12 cellular contexts compared by ENCODE assay signal in genomic region chr19:54573330-54573872, GRCh38. TPM values are rescaled to one million over a fixed set of nuclear protein-coding genes. Genes with fewer than 3 reads are reported as not detected.
DNase-seq lines count a peak whose midpoint lies in the region; ATAC-seq and TF ChIP-seq lines count a peak whose summit lies in the region.
"Had no signal": no experiment of that assay in that cellular context is flagged by ENCODE, and none has a peak within 500 bp of the region (broad histone marks: within the 10 kb centered on the region; RNA-seq: fewer than 3 reads in every experiment).

LILRA2 (plus strand) TSS chr19:54573790; CDS start chr19:54573879, 89 bp downstream.

- H3K36me3 Mint-ChIP-seq in CD14-positive monocyte: peaks cover 33 to 37% of the 10 kb centered on the region in 2 donors
- H3K36me3 Mint-ChIP-seq in activated CD4-positive, alpha-beta memory T cell treated with anti-CD3 and anti-CD28 coated beads for 36 hours: no peaks in the 10 kb centered on the region

- peak; percentile 75 for DNase-seq in CD14-positive monocyte (ENCODE audit: low spot score)
- peak; percentile 65 for DNase-seq in GM20000 (ENCODE audit: low spot score)
- peak; percentile 44 for DNase-seq in OCI-M1 (lab: John Stamatoyannopoulos, UW)
- DNase-seq in lower lobe of right lung: peak; percentile 64
- no peak for DNase-seq in activated CD4-positive, alpha-beta memory T cell treated with anti-CD3 and anti-CD28 coated beads for 36 hours
- DNase-seq in sigmoid colon: no peak
- no peak for DNase-seq in NK-92 (lab: John Stamatoyannopoulos, UW; ENCODE audit: unreplicated experiment)
- no peak for DNase-seq in putamen (ENCODE audit: low spot score)
- DNase-seq: activated T-cell treated with anti-CD3 and anti-CD28 coated beads, Interleukin-2, amount 50 U/mL, for 4 hours; BE2C; uterus had no signal

- intact Hi-C loops in CD14-positive monocyte (cut with micrococcal nuclease) (loop anchor here in 1 of 2 donors (5.0 kb wide), 2 partner anchors 34 to 59 kb away; partner anchors contain the start of gene LILRB1), lower lobe of right lung (cut with DNase I) (no loop called here), sigmoid colon (cut with DNase I) (no loop called here)
- intact Hi-C loops in activated CD4-positive, alpha-beta memory T cell treated with anti-CD3 and anti-CD28 coated beads for 36 hours (cut with micrococcal nuclease): no loop called here

- peak; percentile 68 to 77 for ATAC-seq in lower lobe of right lung
- ATAC-seq: activated T-cell treated with anti-CD3 and anti-CD28 coated beads, Interleukin-2, amount 50 U/mL, for 4 hours had no signal

- TF ChIP-seq CTCF in CD14-positive monocyte (IDR thresholded peaks at IDR 0.05): no peak
- TF ChIP-seq CTCF in GM20000 (IDR thresholded peaks at IDR 0.05; ENCODE audit: extremely low read depth, missing control alignments): no peak
- no peak for TF ChIP-seq CTCF in lower lobe of right lung (IDR thresholded peaks at IDR 0.05)
- no peak for TF ChIP-seq CTCF in sigmoid colon (IDR thresholded peaks at IDR 0.05)

- TF ChIP-seq POLR2A in sigmoid colon (IDR thresholded peaks at IDR 0.05): no peak

- H3K27ac ChIP-seq in lower lobe of right lung (peak within 1 kb of the TSS; percentile 55), sigmoid colon (peak within 1 kb of the TSS in 1 of 4 donors; percentile 28)
- H3K27ac ChIP-seq: uterus had no signal

- peaks cover 0 to 2% (median 2%) of the 10 kb centered on the region in 3 donors for H3K27me3 Mint-ChIP-seq in CD14-positive monocyte (ENCODE audit: low read depth in 3 of 3)
- peaks cover 36% of the 10 kb centered on the region for H3K27me3 Mint-ChIP-seq in activated CD4-positive, alpha-beta memory T cell treated with anti-CD3 and anti-CD28 coated beads for 36 hours

- H3K9me3 Mint-ChIP-seq in CD14-positive monocyte: peaks cover 0 to 3% (median 0%) of the 10 kb centered on the region in 7 donors
- H3K9me3 Mint-ChIP-seq in activated CD4-positive, alpha-beta memory T cell treated with anti-CD3 and anti-CD28 coated beads for 36 hours: no peaks in the 10 kb centered on the region
- H3K9me3 Mint-ChIP-seq: activated T-cell treated with anti-CD3 and anti-CD28 coated beads, Interleukin-2, amount 50 U/mL, for 4 hours had no signal

- POLR2A ChIA-PET in activated CD4-positive, alpha-beta memory T cell treated with anti-CD3 and anti-CD28 coated beads for 36 hours (lab: Charles Lee): no interaction called here

- H3K4me1 ChIP-seq in lower lobe of right lung: no peaks in the 10 kb centered on the region
- no peaks in the 10 kb centered on the region for H3K4me1 ChIP-seq in sigmoid colon
- H3K4me1 ChIP-seq: BE2C, uterus had no signal

- no peaks in the 10 kb centered on the region for H3K9me3 ChIP-seq in lower lobe of right lung
- no peaks in the 10 kb centered on the region for H3K9me3 ChIP-seq in sigmoid colon
- H3K9me3 ChIP-seq: uterus had no signal

- H3K27ac Mint-ChIP-seq in CD14-positive monocyte: peak within 1 kb of the TSS; percentile 96 to 99 (median 97)
- no peak within 1 kb of the TSS for H3K27ac Mint-ChIP-seq in activated CD4-positive, alpha-beta memory T cell treated with anti-CD3 and anti-CD28 coated beads for 36 hours

- WGBS in sigmoid colon, 2 donors: 39 to 59% methylated on average over 10 of the region's 10 CpGs

- no peak for TF ChIP-seq EP300 in sigmoid colon (IDR thresholded peaks at IDR 0.05)

- peak within 1 kb of the TSS; percentile 28 for H3K4me3 ChIP-seq in lower lobe of right lung
- peak within 1 kb of the TSS in 1 of 4 donors; percentile 12 for H3K4me3 ChIP-seq in sigmoid colon
- H3K4me3 ChIP-seq: uterus had no signal

- CTCF ChIA-PET in activated CD4-positive, alpha-beta memory T cell treated with anti-CD3 and anti-CD28 coated beads for 36 hours (lab: Charles Lee): no interaction called here

- H3K36me3 ChIP-seq in lower lobe of right lung (no peaks in the 10 kb centered on the region), sigmoid colon (no peaks in the 10 kb centered on the region)
- H3K36me3 ChIP-seq: BE2C, uterus had no signal

- peaks cover 75% of the 10 kb centered on the region for H3K4me1 Mint-ChIP-seq in CD14-positive monocyte
- H3K4me1 Mint-ChIP-seq in activated CD4-positive, alpha-beta memory T cell treated with anti-CD3 and anti-CD28 coated beads for 36 hours (ENCODE audit: low read depth): no peaks in the 10 kb centered on the region

- H3K4me3 Mint-ChIP-seq in CD14-positive monocyte: peak within 1 kb of the TSS; percentile 92 to 96
- H3K4me3 Mint-ChIP-seq in activated CD4-positive, alpha-beta memory T cell treated with anti-CD3 and anti-CD28 coated beads for 36 hours: no peak within 1 kb of the TSS
- H3K4me3 Mint-ChIP-seq: activated T-cell treated with anti-CD3 and anti-CD28 coated beads, Interleukin-2, amount 50 U/mL, for 4 hours had no signal

- H3K27me3 ChIP-seq in lower lobe of right lung (ENCODE audit: low read depth): peaks cover 7% of the 10 kb centered on the region
- H3K27me3 ChIP-seq in sigmoid colon: peaks cover 0 to 3% (median 0%) of the 10 kb centered on the region in 3 donors
- H3K27me3 ChIP-seq: BE2C, uterus had no signal

RNA-seq across cellular contexts. Expression of gene LILRA2, which starts in this region (rescaled TPM):
- polyA plus RNA-seq in CD14-positive monocyte (100 to 1,000 TPM; 377 to 451 TPM), sigmoid colon (1 to 10 TPM in 2 of 3 donors, under 1 TPM in 1; 0.66 to 3.2 (median 2.4) TPM)
- total RNA-seq in lower lobe of right lung (25.3 TPM), sigmoid colon (1 to 10 TPM in 3 of 4 donors, not detected in 1; 3.1 to 3.4 (median 3.2) TPM)
- total RNA-seq in activated CD4-positive, alpha-beta memory T cell treated with anti-CD3 and anti-CD28 coated beads for 36 hours: not detected
- total RNA-seq: activated T-cell treated with anti-CD3 and anti-CD28 coated beads, Interleukin-2, amount 50 U/mL, for 4 hours; renal cortical epithelial cell had no signal

Comparison
In these comparisons a context has a peak if more than half of its experiments do, and no peak if none do; other contexts are left out.
1. RNA of gene LILRA2 (polyA plus RNA-seq): 377 to 451 TPM in CD14-positive monocyte; 0.66 to 3.2 TPM in sigmoid colon; every median in the first group is over 10 times any median in the second.
2. DNase-seq: peak in CD14-positive monocyte (single experiment), GM20000 (single experiment), OCI-M1 (single experiment) and lower lobe of right lung (single experiment); none in activated CD4-positive, alpha-beta memory T cell treated with anti-CD3 and anti-CD28 coated beads for 36 hours (single experiment), sigmoid colon (single experiment), NK-92 (single experiment) and putamen (single experiment).